Comparison of ENCODE assay signal across 1 cellular context in genomic region chr9:125812403-125812802, GRCh38.
TF ChIP-seq lines count a peak whose summit lies in the region.

No MANE protein-coding gene starts in this region.

TF ChIP-seq in GM12878, 131 proteins besides CTCF, POLR2A, EP300 and RAD21 (continued from another document and continues in another):
- TF ChIP-seq MTA2 (IDR thresholded peaks at IDR 0.05; ENCODE audit: low read depth) (peak; percentile 79; the same call in 1 of the 2 replicates), KDM1A (IDR thresholded peaks at IDR 0.05; ENCODE audit: borderline replicate concordance) (no peak), IKZF2 (IDR thresholded peaks at IDR 0.05) (no peak), MEF2B (IDR thresholded peaks at IDR 0.05; ENCODE audit: partially characterized antibody, poor library complexity, severe bottlenecking) (no peak), ZNF592 (IDR thresholded peaks at IDR 0.05) (no peak), CUX1 (IDR thresholded peaks at IDR 0.05; ENCODE audit: insufficient replicate concordance, low read depth, low read length) (peak; percentile 75), POLR2AphosphoS2 (IDR thresholded peaks at IDR 0.05; ENCODE audit: low read depth, low read length) (no peak), NFYA (IDR thresholded peaks at IDR 0.05; ENCODE audit: borderline replicate concordance, low read depth, low read length) (no peak), CBFB (IDR thresholded peaks at IDR 0.05; ENCODE audit: low read depth) (no peak), RCOR1 (conservative IDR thresholded peaks at IDR 0.05; ENCODE audit: low read depth, low read length) (no peak), TCF7 (IDR thresholded peaks at IDR 0.05; ENCODE audit: borderline replicate concordance) (no peak), IRF4 (IDR thresholded peaks at IDR 0.05; ENCODE audit: low read depth, low read length) (peak; percentile 71; the same call in 1 of the 2 replicates), JUNB (IDR thresholded peaks at IDR 0.05) (peak; percentile 43; the same call in 1 of the 2 replicates), ZNF384 (IDR thresholded peaks at IDR 0.05; ENCODE audit: borderline replicate concordance, low read depth, low read length) (no peak), BMI1 (IDR thresholded peaks at IDR 0.05; ENCODE audit: borderline replicate concordance) (no peak), IRF5 (IDR thresholded peaks at IDR 0.05; ENCODE audit: borderline replicate concordance) (no peak), HSF1 (IDR thresholded peaks at IDR 0.05; ENCODE audit: low read depth, low read length) (no peak), ZBED1 (IDR thresholded peaks at IDR 0.05; ENCODE audit: borderline replicate concordance) (no peak), SMC3 (IDR thresholded peaks at IDR 0.05; ENCODE audit: borderline replicate concordance, low read length) (no peak), SPI1 (IDR thresholded peaks at IDR 0.05; ENCODE audit: borderline replicate concordance, insufficient read depth, low read depth, low read length) (peak; percentile 90), KAT2A (conservative IDR thresholded peaks at IDR 0.05; ENCODE audit: control insufficient read depth, low read depth, low read length) (no peak), RUNX3 (IDR thresholded peaks at IDR 0.05; ENCODE audit: low read length) (0 out of 2 replicates have a peak, but pooled peaks have one; percentile 5), DPF2 (IDR thresholded peaks at IDR 0.05) (0 out of 2 replicates have a peak, but pooled peaks have one; percentile 36), CHD1 (IDR thresholded peaks at IDR 0.05; ENCODE audit: low read depth, low read length) (no peak), ATF2 (IDR thresholded peaks at IDR 0.05; ENCODE audit: low read length) (peak; percentile 48), SIN3A (IDR thresholded peaks at IDR 0.05; ENCODE audit: low read depth, low read length) (no peak), FOXK2 (IDR thresholded peaks at IDR 0.05) (no peak), SUZ12 (IDR thresholded peaks at IDR 0.05; ENCODE audit: unreplicated experiment) (no peak), ZZZ3 (IDR thresholded peaks at IDR 0.05; ENCODE audit: control insufficient read depth, insufficient read length, low read depth) (no peak), EZH2 (IDR thresholded peaks at IDR 0.05; ENCODE audit: borderline replicate concordance, control insufficient read depth, low read depth, low read length) (no peak), ATF3 (IDR thresholded peaks at IDR 0.05; ENCODE audit: borderline replicate concordance, extremely low read depth, low read depth, low read length) (no peak), SKIL (IDR thresholded peaks at IDR 0.05; ENCODE audit: low read depth, poor library complexity, severe bottlenecking) (no peak), GABPA (IDR thresholded peaks at IDR 0.05; ENCODE audit: low read depth) (no peak), TBL1XR1 (IDR thresholded peaks at IDR 0.05; ENCODE audit: low read depth, low read length) (no peak), TCF3 (IDR thresholded peaks at IDR 0.05; ENCODE audit: borderline replicate concordance, insufficient read depth, low read depth, low read length) (no peak), ATF7 (IDR thresholded peaks at IDR 0.05; ENCODE audit: low read depth) (peak; percentile 27; the same call in 1 of the 2 replicates), JUND (IDR thresholded peaks at IDR 0.05; ENCODE audit: low read depth, low read length) (no peak), BCL11A (IDR thresholded peaks at IDR 0.05; ENCODE audit: low read depth, low read length) (peak; percentile 76), CREB1 (IDR thresholded peaks at IDR 0.05; ENCODE audit: low read depth) (peak; percentile 80), BRCA1 (IDR thresholded peaks at IDR 0.05; ENCODE audit: low read depth, low read length) (no peak), USF2 (IDR thresholded peaks at IDR 0.05; ENCODE audit: borderline replicate concordance, low read depth, low read length) (no peak), CREM (IDR thresholded peaks at IDR 0.05; ENCODE audit: low read depth) (peak; percentile 70), HDAC2 (IDR thresholded peaks at IDR 0.05) (no peak), SUPT20H (IDR thresholded peaks at IDR 0.05; ENCODE audit: borderline replicate concordance, control insufficient read depth, low read depth, low read length) (no peak), ETV6 (conservative IDR thresholded peaks at IDR 0.05 in 1 of 2, IDR thresholded peaks at IDR 0.05 in 1 of 2; ENCODE audit: borderline replicate concordance in 1 of 2, low read depth in 1 of 2) (no peak), YBX1 (IDR thresholded peaks at IDR 0.05) (no peak), BCL3 (IDR thresholded peaks at IDR 0.05; ENCODE audit: borderline replicate concordance, insufficient read depth, low read depth, low read length, poor library complexity, severe bottlenecking) (no peak)
